In the genomic region with DNA sequence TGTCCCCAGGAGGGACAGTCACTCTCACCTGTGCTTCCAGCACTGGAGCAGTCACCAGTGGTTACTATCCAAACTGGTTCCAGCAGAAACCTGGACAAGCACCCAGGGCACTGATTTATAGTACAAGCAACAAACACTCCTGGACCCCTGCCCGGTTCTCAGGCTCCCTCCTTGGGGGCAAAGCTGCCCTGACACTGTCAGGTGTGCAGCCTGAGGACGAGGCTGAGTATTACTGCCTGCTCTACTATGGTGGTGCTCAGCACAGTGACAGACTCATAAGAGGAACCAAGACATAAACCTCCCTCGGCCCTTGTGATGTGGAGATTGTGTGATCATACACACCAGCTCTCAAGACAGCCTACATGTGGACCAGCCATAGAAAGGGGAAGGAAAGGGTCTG, we compare ENCODE assay signal across 14 cellular contexts.
DNase-seq lines count a peak whose midpoint lies in the region; ATAC-seq and TF ChIP-seq lines count a peak whose summit lies in the region.
"Had no signal": no experiment of that assay in that cellular context is flagged by ENCODE, and none has a peak within 500 bp of the region (broad histone marks: within the 10 kb centered on the region; RNA-seq: fewer than 3 reads in every experiment).

No MANE protein-coding gene starts in this region.

- H4K20me1 ChIP-seq in BLaER1 treated with 17β-estradiol and CSF1 and Interleukin-3, amounts not matched to agents 10 nM and 100 nM = no peaks in the 10 kb centered on the region
- no peaks in the 10 kb centered on the region for H4K20me1 ChIP-seq in OCI-LY3 (ENCODE audit: insufficient read depth, low read length)

- peak overlapping the region in 2 of 10 experiments; percentile 12 to 47; a peak in 1 of 20 replicates for H3K4me3 ChIP-seq in BLaER1 treated with 17β-estradiol and CSF1 and Interleukin-3, amounts not matched to agents 10 nM and 100 nM
- H3K4me3 ChIP-seq in OCI-LY3 (ENCODE audit: low read length) = no peak overlapping the region
- H3K4me3 ChIP-seq: transverse colon had no signal

- H3K9ac ChIP-seq in BLaER1 treated with 17β-estradiol and CSF1 and Interleukin-3, amounts not matched to agents 10 nM and 100 nM = peak overlapping the region in 4 of 11 experiments; percentile 49 to 51 (median 50); a peak in 6 of 22 replicates
- no peak overlapping the region for H3K9ac ChIP-seq in OCI-LY3 (ENCODE audit: low read length)

- no peaks in the 10 kb centered on the region for H3K36me3 ChIP-seq in BLaER1 treated with 17β-estradiol and CSF1 and Interleukin-3, amounts not matched to agents 10 nM and 100 nM
- no peaks in the 10 kb centered on the region for H3K36me3 ChIP-seq in OCI-LY3 (replicated peaks; ENCODE audit: low read depth, low read length)
- H3K36me3 ChIP-seq: transverse colon had no signal

- no peaks in the 10 kb centered on the region for H3K27me3 ChIP-seq in BLaER1 treated with 17β-estradiol and CSF1 and Interleukin-3, amounts not matched to agents 10 nM and 100 nM
- peaks cover 4% of the 10 kb centered on the region; the same call in 1 of the 2 replicates for H3K27me3 ChIP-seq in OCI-LY3 (ENCODE audit: low read depth, low read length)
- H3K27me3 ChIP-seq: transverse colon had no signal

- DNase-seq in islet precursor cell (peak; percentile 52), GM19240 (ENCODE audit: insufficient read length, low spot score) (no peak)
- DNase-seq in activated effector memory CD4-positive, alpha-beta T cell treated with Interleukin-2 at 50 U/mL for 16 hours = no peak
- DNase-seq: activated CD4-positive, alpha-beta T cell treated with anti-CD3 and anti-CD28 coated beads, Interleukin-2, amount 50 U/mL, for 48 hours; activated T-cell treated with anti-CD3 and anti-CD28 coated beads, Interleukin-2, amount 50 U/mL, for 48 hours; mesenchymal stem cell; right cardiac atrium; stimulated activated CD4-positive, alpha-beta T cell treated with anti-CD3 and anti-CD28 coated beads, Interleukin-2, amount 100 ng/mL, for 24 hours had no signal

- peak overlapping the region in 9 of 11 experiments; percentile 28 to 80 (median 71); a peak in 17 of 22 replicates for H3K4me2 ChIP-seq in BLaER1 treated with 17β-estradiol and CSF1 and Interleukin-3, amounts not matched to agents 10 nM and 100 nM
- H3K4me2 ChIP-seq in OCI-LY3 (ENCODE audit: low read length) = peak overlapping the region; percentile 37

- peaks cover 18 to 51% (median 46%) of the 10 kb centered on the region in 10 experiments for H3K4me1 ChIP-seq in BLaER1 treated with 17β-estradiol and CSF1 and Interleukin-3, amounts not matched to agents 10 nM and 100 nM
- peaks cover 14% of the 10 kb centered on the region for H3K4me1 ChIP-seq in OCI-LY3 (ENCODE audit: low read length)
- H3K4me1 ChIP-seq: transverse colon had no signal

- no peak for TF ChIP-seq CTCF in OCI-LY3 (IDR thresholded peaks at IDR 0.05; ENCODE audit: low read depth, low read length)

- H2AFZ ChIP-seq in OCI-LY3 (ENCODE audit: low read depth, low read length) = no peak overlapping the region

- H3K27ac ChIP-seq in BLaER1 treated with 17β-estradiol and CSF1 and Interleukin-3, amounts not matched to agents 10 nM and 100 nM = peak overlapping the region in 6 of 11 experiments; percentile 14 to 70 (median 61); a peak in 10 of 22 replicates
- no peak overlapping the region for H3K27ac ChIP-seq in OCI-LY3 (ENCODE audit: low read length)

- H3K79me2 ChIP-seq in OCI-LY3 (ENCODE audit: low read length) = no peaks in the 10 kb centered on the region

- ATAC-seq in GM18505 (IDR thresholded peaks at IDR 0.05; ENCODE audit: unreplicated experiment) = peak; percentile 57
- ATAC-seq in GM19324 (IDR thresholded peaks at IDR 0.05; ENCODE audit: low FRiP score, unreplicated experiment) = no peak
- no peak for ATAC-seq in HG02970 (IDR thresholded peaks at IDR 0.05; ENCODE audit: low FRiP score, unreplicated experiment)
- ATAC-seq: right cardiac atrium had no signal

- TF ChIP-seq POLR2A in GM18505 (IDR thresholded peaks at IDR 0.05; ENCODE audit: borderline replicate concordance, extremely low read depth, insufficient read depth, insufficient read length) = no peak

- peaks cover 19 to 32% (median 23%) of the 10 kb centered on the region in 11 experiments; a peak in 21 of 22 replicates for H3K9me3 ChIP-seq in BLaER1 treated with 17β-estradiol and CSF1 and Interleukin-3, amounts not matched to agents 10 nM and 100 nM (replicated peaks in 1 of 11)
- H3K9me3 ChIP-seq in OCI-LY3 (ENCODE audit: insufficient read depth, low read length) = peaks cover 6% of the 10 kb centered on the region; the same call in 1 of the 2 replicates
- H3K9me3 ChIP-seq: transverse colon had no signal
